ENCODE assay signal across 25 cellular contexts in the genomic region with DNA sequence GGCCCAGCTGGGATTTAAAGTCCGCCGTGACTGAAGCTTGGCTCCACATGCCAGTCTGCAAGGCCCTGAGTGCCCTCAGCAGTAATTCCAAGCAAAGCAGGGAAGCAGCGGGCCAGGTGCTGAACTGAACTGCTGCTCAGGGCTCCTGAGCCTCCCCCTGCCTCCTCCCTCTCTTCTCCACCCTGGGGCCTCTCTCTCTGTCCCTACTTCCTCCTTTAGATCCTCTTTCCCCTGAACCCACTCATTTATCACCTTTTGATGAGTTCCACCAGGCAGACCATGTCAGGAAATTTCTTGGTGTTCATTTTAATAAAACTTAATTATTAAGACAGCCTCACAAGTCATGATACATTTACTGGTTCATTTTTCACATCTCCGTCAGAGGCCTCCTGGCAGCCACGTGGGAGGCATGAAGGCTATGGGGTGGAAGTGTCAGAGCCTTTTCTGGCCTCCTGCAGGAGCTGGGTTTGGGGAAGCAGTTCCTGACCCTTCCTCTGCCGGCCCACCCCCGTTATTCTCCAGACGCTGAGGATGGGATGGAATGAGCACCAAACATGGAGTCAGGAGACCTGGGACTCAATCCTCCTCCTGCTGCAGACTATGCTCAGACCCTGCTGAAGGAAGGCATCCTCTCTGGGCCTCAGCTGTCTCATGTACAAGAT. TPM values are rescaled to one million over a fixed set of nuclear protein-coding genes. Genes with fewer than 3 reads are reported as not detected.
"Had no signal": no experiment of that assay in that cellular context is flagged by ENCODE, and none has a peak within 500 bp of the region (broad histone marks: within the 10 kb centered on the region; RNA-seq: fewer than 3 reads in every experiment).

No MANE protein-coding gene starts in this region.

- H3K27me3 ChIP-seq: brain microvascular endothelial cell, right lobe of liver, transverse colon, vagina had no signal

- H3K27ac Mint-ChIP-seq: activated B cell treated with CpG ODN at 0.5 μM for 24 hours; activated naive CD8-positive, alpha-beta T cell treated with anti-CD3 and anti-CD28 coated beads, Interleukin-2, amount 10 ng/mL, durations not matched to agents 7 days and 5 days; activated T-helper 1 cell treated with anti-CD3 and anti-CD28 coated beads, Interleukin-12 subunit alpha, Interleukin-12 subunit beta, Interleukin-2, Interleukin-4 antibody, amounts not matched to agents 30 ng/mL and 10 ng/mL and 1 ng/mL, durations not matched to agents 14 hours and 24 hours and 36 hours; natural killer cell; progenitor cell of endocrine pancreas had no signal

- H3K4me1 Mint-ChIP-seq: activated naive CD8-positive, alpha-beta T cell treated with anti-CD3 and anti-CD28 coated beads, Interleukin-2, amount 10 ng/mL, durations not matched to agents 7 days and 5 days; central memory CD8-positive, alpha-beta T cell; natural killer cell had no signal

- H3K9me3 ChIP-seq: esophagus squamous epithelium, right lobe of liver, transverse colon, vagina had no signal

- H3K27me3 Mint-ChIP-seq: activated B cell treated with CpG ODN at 0.5 μM for 24 hours had no signal

- DNase-seq: activated B cell treated with CpG ODN at 0.5 μM for 24 hours; activated CD4-positive, alpha-beta T cell treated with anti-CD3 and anti-CD28 coated beads for 48 hours; activated CD8-positive, alpha-beta memory T cell treated with anti-CD3 and anti-CD28 coated beads for 24 hours; activated naive CD8-positive, alpha-beta T cell treated with anti-CD3 and anti-CD28 coated beads, Interleukin-2, amount 10 ng/mL, durations not matched to agents 7 days and 5 days; anterior cingulate cortex; brain microvascular endothelial cell; cortex of kidney; effector CD4-positive, alpha-beta T cell; esophagus squamous epithelium; glutamatergic neuron; hypothalamus; kidney; left ventricle myocardium superior; mesenchymal stem cell; natural killer cell; nucleus accumbens; right lobe of liver; stimulated activated naive CD8-positive, alpha-beta T cell treated with anti-CD3 and anti-CD28 coated beads, Interleukin-15, Interleukin-2, amounts not matched to agents 100 U/mL and 50 U/mL, for 24 hours; transverse colon had no signal

- H3K4me1 ChIP-seq: esophagus squamous epithelium, right lobe of liver, transverse colon, vagina had no signal

- H3K27ac ChIP-seq: brain microvascular endothelial cell, esophagus squamous epithelium, right lobe of liver, transverse colon, vagina had no signal

- ATAC-seq: left ventricle myocardium superior; natural killer cell; right lobe of liver; stimulated activated naive CD8-positive, alpha-beta T cell treated with anti-CD3 and anti-CD28 coated beads, Interleukin-15, Interleukin-2, amounts not matched to agents 100 U/mL and 50 U/mL, for 24 hours had no signal

- H3K36me3 ChIP-seq: brain microvascular endothelial cell, esophagus squamous epithelium, right lobe of liver, transverse colon, vagina had no signal

- H3K9me3 Mint-ChIP-seq: activated naive CD8-positive, alpha-beta T cell treated with anti-CD3 and anti-CD28 coated beads, Interleukin-2, amount 10 ng/mL, durations not matched to agents 7 days and 5 days; activated T-helper 1 cell treated with anti-CD3 and anti-CD28 coated beads, Interleukin-12 subunit alpha, Interleukin-12 subunit beta, Interleukin-2, Interleukin-4 antibody, amounts not matched to agents 30 ng/mL and 10 ng/mL and 1 ng/mL, durations not matched to agents 14 hours and 24 hours and 36 hours; central memory CD8-positive, alpha-beta T cell; natural killer cell had no signal

- H3K4me3 Mint-ChIP-seq: activated B cell treated with CpG ODN at 0.5 μM for 24 hours; activated naive CD8-positive, alpha-beta T cell treated with anti-CD3 and anti-CD28 coated beads, Interleukin-2, amount 10 ng/mL, durations not matched to agents 7 days and 5 days; activated T-helper 1 cell treated with anti-CD3 and anti-CD28 coated beads, Interleukin-12 subunit alpha, Interleukin-12 subunit beta, Interleukin-2, Interleukin-4 antibody, amounts not matched to agents 30 ng/mL and 10 ng/mL and 1 ng/mL, durations not matched to agents 14 hours and 24 hours and 36 hours; central memory CD8-positive, alpha-beta T cell; natural killer cell had no signal

- H3K36me3 Mint-ChIP-seq: activated naive CD8-positive, alpha-beta T cell treated with anti-CD3 and anti-CD28 coated beads, Interleukin-2, amount 10 ng/mL, durations not matched to agents 7 days and 5 days; natural killer cell had no signal

- H3K4me2 ChIP-seq: smooth muscle cell had no signal

- H3K4me3 ChIP-seq: esophagus squamous epithelium, right lobe of liver, smooth muscle cell, transverse colon, vagina had no signal

RNA-seq across cellular contexts. Expression of a gene that starts 32.1 kb away (rescaled TPM):
- total RNA-seq: activated B cell treated with CpG ODN at 0.5 μM for 24 hours; activated naive CD8-positive, alpha-beta T cell treated with anti-CD3 and anti-CD28 coated beads, Interleukin-2, amount 10 ng/mL, durations not matched to agents 7 days and 5 days; activated T-helper 1 cell treated with anti-CD3 and anti-CD28 coated beads, Interleukin-12 subunit alpha, Interleukin-12 subunit beta, Interleukin-2, Interleukin-4 antibody, amounts not matched to agents 30 ng/mL and 10 ng/mL and 1 ng/mL, durations not matched to agents 14 hours and 24 hours and 36 hours; esophagus squamous epithelium; fibroblast of villous mesenchyme; natural killer cell; smooth muscle cell; vagina had no signal
